Comparison of ENCODE assay signal across 24 cellular contexts in the genomic region with DNA sequence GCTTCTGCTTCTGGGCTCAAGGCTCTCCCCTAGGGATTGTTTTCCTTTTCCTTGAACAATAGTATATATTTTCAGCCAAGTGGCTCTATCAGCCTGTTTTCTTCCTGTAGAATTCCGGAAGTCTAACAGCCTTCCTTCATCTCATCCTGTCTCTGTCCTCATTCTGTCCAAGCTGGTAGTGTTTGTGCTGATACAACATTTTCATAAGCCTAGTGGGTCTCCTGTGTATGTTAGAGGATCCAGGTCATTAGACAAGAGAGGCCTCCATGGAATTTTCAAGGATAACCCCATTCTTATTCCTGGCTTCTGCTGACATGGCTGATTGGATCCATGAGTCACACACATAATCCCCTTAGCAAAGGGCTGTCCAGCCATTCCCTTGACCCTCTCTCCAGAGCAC.
"Had no signal": no experiment of that assay in that cellular context is flagged by ENCODE, and none has a peak within 500 bp of the region (broad histone marks: within the 10 kb centered on the region; RNA-seq: fewer than 3 reads in every experiment).

No MANE protein-coding gene starts in this region.

- DNase-seq: activated CD4-positive, alpha-beta memory T cell treated with anti-CD3 and anti-CD28 coated beads for 36 hours; activated CD4-positive, alpha-beta T cell treated with anti-CD3 and anti-CD28 coated beads, Interleukin-2, amount 10 ng/mL, durations not matched to agents 7 days and 5 days; activated CD4-positive, CD25-positive, alpha-beta regulatory T cell treated with anti-CD3 and anti-CD28 coated beads, Interleukin-2, amount 50 U/mL, for 72 hours; activated CD8-positive, alpha-beta memory T cell treated with anti-CD3 and anti-CD28 coated beads for 24 hours; activated effector memory CD4-positive, alpha-beta T cell treated with anti-CD3 and anti-CD28 coated beads, Interleukin-2, amount 50 U/mL, for 16 hours; activated naive CD4-positive, alpha-beta T cell treated with Interleukin-2 at 50 U/mL for 16 hours; activated T-cell treated with anti-CD3 and anti-CD28 coated beads, Interleukin-2, amount 50 U/mL, for 4 hours; amygdala; Kasumi-1; NCI-H1105 treated with DMSO at 0.1 percent for 48 hours; NCI-H1436 treated with DMSO at 0.1 percent for 48 hours; NCI-H187; NCI-H2081; NCI-H446; NCI-H524; PC-3; SHP77 treated with DMSO at 0.1 percent for 48 hours; T-helper 17 cell; T-helper 9 cell had no signal

- H3K4me1 Mint-ChIP-seq: T-helper 17 cell had no signal

- H3K36me3 Mint-ChIP-seq: activated CD4-positive, alpha-beta memory T cell treated with anti-CD3 and anti-CD28 coated beads for 36 hours; activated naive CD4-positive, alpha-beta T cell treated with anti-CD3 and anti-CD28 coated beads, Interleukin-2, amount 50 U/mL, for 72 hours; WTC11 had no signal

- H3K4me3 Mint-ChIP-seq: activated CD4-positive, alpha-beta memory T cell treated with anti-CD3 and anti-CD28 coated beads for 36 hours; activated CD4-positive, alpha-beta T cell treated with anti-CD3 and anti-CD28 coated beads, Interleukin-2, amount 10 ng/mL, durations not matched to agents 7 days and 5 days; activated T-cell treated with anti-CD3 and anti-CD28 coated beads, Interleukin-2, amount 50 U/mL, for 4 hours; brain; central memory CD8-positive, alpha-beta T cell; T-helper 17 cell; WTC11 had no signal

- H3K27ac Mint-ChIP-seq: activated CD4-positive, alpha-beta memory T cell treated with anti-CD3 and anti-CD28 coated beads for 36 hours; activated CD4-positive, alpha-beta T cell treated with anti-CD3 and anti-CD28 coated beads, Interleukin-2, amount 10 ng/mL, durations not matched to agents 7 days and 5 days; activated naive CD4-positive, alpha-beta T cell treated with anti-CD3 and anti-CD28 coated beads, Interleukin-2, amount 50 U/mL, for 72 hours; brain; T-helper 17 cell; WTC11 had no signal

- H3K27me3 Mint-ChIP-seq: activated CD4-positive, alpha-beta memory T cell treated with anti-CD3 and anti-CD28 coated beads for 36 hours; activated CD4-positive, alpha-beta T cell treated with anti-CD3 and anti-CD28 coated beads, Interleukin-2, amount 10 ng/mL, durations not matched to agents 7 days and 5 days; brain; central memory CD8-positive, alpha-beta T cell; T-helper 17 cell had no signal

- FAIRE-seq: astrocyte had no signal

- H3K9me3 Mint-ChIP-seq: activated CD4-positive, alpha-beta memory T cell treated with anti-CD3 and anti-CD28 coated beads for 36 hours had no signal
